ENCODE assay signal across 9 cellular contexts in the genomic region with DNA sequence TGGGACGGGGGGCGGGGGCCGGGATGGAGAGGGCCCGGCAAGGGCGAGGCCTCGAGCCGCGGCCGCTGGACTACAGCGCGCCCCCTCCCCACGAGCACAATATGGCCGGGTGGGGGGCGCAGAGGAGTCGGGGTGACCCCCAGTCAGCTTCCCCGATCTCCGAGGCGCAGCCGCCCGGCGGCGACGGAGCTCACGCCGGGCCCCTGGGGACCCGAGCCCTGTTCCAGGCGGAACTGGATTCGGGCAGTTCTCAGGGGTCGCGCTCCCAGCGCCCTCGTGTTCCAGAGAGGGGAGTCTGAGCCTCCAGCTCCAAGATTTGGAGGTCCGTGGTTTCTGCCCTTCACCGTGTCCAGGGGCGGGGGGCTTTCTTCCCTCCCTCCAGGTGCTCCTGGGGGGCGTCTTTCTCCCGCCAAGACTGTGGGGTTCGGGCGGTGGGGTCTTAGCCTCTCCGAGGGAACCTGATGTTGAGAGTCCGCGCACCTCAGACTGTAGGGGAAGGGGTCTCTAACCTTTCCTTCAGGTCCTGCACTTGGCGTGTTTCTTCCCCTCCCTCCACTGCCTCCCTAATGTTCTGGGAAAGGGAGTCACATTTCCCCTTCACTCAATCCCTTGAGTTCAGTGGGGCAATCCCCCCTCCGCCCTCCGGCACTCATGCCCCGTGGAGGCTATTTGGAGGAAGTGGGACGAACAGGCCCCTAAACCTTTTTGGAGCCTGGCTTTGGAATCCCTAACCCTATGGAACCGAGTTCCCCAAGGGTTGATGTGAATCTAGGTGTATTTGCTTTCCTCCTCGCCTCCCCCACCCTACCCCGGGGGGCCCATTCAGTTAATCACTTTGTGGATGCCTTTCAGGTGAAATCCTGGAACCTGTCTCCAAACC. TPM values are rescaled to one million over a fixed set of nuclear protein-coding genes. Genes with fewer than 3 reads are reported as not detected.
DNase-seq lines count a peak whose midpoint lies in the region; ATAC-seq and TF ChIP-seq lines count a peak whose summit lies in the region.
"Had no signal": no experiment of that assay in that cellular context is flagged by ENCODE, and none has a peak within 500 bp of the region (broad histone marks: within the 10 kb centered on the region; RNA-seq: fewer than 3 reads in every experiment).

No MANE protein-coding gene starts in this region.

- peaks cover 51% of the 10 kb centered on the region for H3K4me1 Mint-ChIP-seq in activated T-helper 1 cell treated with anti-CD3 and anti-CD28 coated beads, Interleukin-12 subunit alpha, Interleukin-12 subunit beta, Interleukin-2, Interleukin-4 antibody, amounts not matched to agents 30 ng/mL and 10 ng/mL and 1 ng/mL, durations not matched to agents 14 hours and 24 hours and 36 hours (ENCODE audit: low read depth)

- peak; percentile 20 to 62 (median 38) for ATAC-seq in heart right ventricle
- ATAC-seq in HG03280 (IDR thresholded peaks at IDR 0.05; ENCODE audit: unreplicated experiment), result no peak
- ATAC-seq in HG03469 (IDR thresholded peaks at IDR 0.05; ENCODE audit: unreplicated experiment), result no peak

- no peaks in the 10 kb centered on the region for H3K9me3 Mint-ChIP-seq in activated T-helper 1 cell treated with anti-CD3 and anti-CD28 coated beads, Interleukin-12 subunit alpha, Interleukin-12 subunit beta, Interleukin-2, Interleukin-4 antibody, amounts not matched to agents 30 ng/mL and 10 ng/mL and 1 ng/mL, durations not matched to agents 14 hours and 24 hours and 36 hours

- TF ChIP-seq CTCF in heart right ventricle (IDR thresholded peaks at IDR 0.05) (no peak), prostate gland (IDR thresholded peaks at IDR 0.05) (no peak)

- H3K36me3 ChIP-seq in heart right ventricle (no peaks in the 10 kb centered on the region), prostate gland (no peaks in the 10 kb centered on the region)

- H3K4me3 ChIP-seq in heart right ventricle (peak overlapping the region; percentile 84 to 100 (median 98)), prostate gland (peak overlapping the region; percentile 94 to 99)

- H3K36me3 Mint-ChIP-seq in activated T-helper 1 cell treated with anti-CD3 and anti-CD28 coated beads, Interleukin-12 subunit alpha, Interleukin-12 subunit beta, Interleukin-2, Interleukin-4 antibody, amounts not matched to agents 30 ng/mL and 10 ng/mL and 1 ng/mL, durations not matched to agents 14 hours and 24 hours and 36 hours (ENCODE audit: low read depth), result peaks cover 6% of the 10 kb centered on the region

- peak overlapping the region; percentile 64 for H3K4me3 Mint-ChIP-seq in activated T-helper 1 cell treated with anti-CD3 and anti-CD28 coated beads, Interleukin-12 subunit alpha, Interleukin-12 subunit beta, Interleukin-2, Interleukin-4 antibody, amounts not matched to agents 30 ng/mL and 10 ng/mL and 1 ng/mL, durations not matched to agents 14 hours and 24 hours and 36 hours

- H3K27me3 Mint-ChIP-seq in activated T-helper 1 cell treated with anti-CD3 and anti-CD28 coated beads, Interleukin-12 subunit alpha, Interleukin-12 subunit beta, Interleukin-2, Interleukin-4 antibody, amounts not matched to agents 30 ng/mL and 10 ng/mL and 1 ng/mL, durations not matched to agents 14 hours and 24 hours and 36 hours (ENCODE audit: insufficient read depth), result peaks cover 40% of the 10 kb centered on the region

- peak overlapping the region; percentile 40 for H3K27ac Mint-ChIP-seq in activated T-helper 1 cell treated with anti-CD3 and anti-CD28 coated beads, Interleukin-12 subunit alpha, Interleukin-12 subunit beta, Interleukin-2, Interleukin-4 antibody, amounts not matched to agents 30 ng/mL and 10 ng/mL and 1 ng/mL, durations not matched to agents 14 hours and 24 hours and 36 hours

- H3K27ac ChIP-seq in heart right ventricle (peak overlapping the region; percentile 79 to 99 (median 92)), prostate gland (peak overlapping the region; percentile 93 to 95)

- H3K4me1 ChIP-seq in heart right ventricle (peaks cover 9 to 47% (median 36%) of the 10 kb centered on the region in 9 donors), prostate gland (replicated peaks) (peaks cover 20% of the 10 kb centered on the region)

- TF ChIP-seq POLR2A in prostate gland (IDR thresholded peaks at IDR 0.05), result no peak

- H3K27me3 ChIP-seq in heart right ventricle (no peaks in the 10 kb centered on the region), prostate gland (replicated peaks; ENCODE audit: insufficient read depth) (no peaks in the 10 kb centered on the region)

- intact Hi-C loops in activated T-helper 1 cell treated with anti-CD3 and anti-CD28 coated beads, Interleukin-12 subunit alpha, Interleukin-12 subunit beta, Interleukin-2, Interleukin-4 antibody, amounts not matched to agents 30 ng/mL and 10 ng/mL and 1 ng/mL, durations not matched to agents 14 hours and 24 hours and 36 hours (cut with micrococcal nuclease), result loop anchor here (1.0 to 5.0 kb wide), 7 partner anchors 19 to 585 kb away; partner anchors contain the start of genes NR4A1 and TAMALIN
- intact Hi-C loops in heart right ventricle (cut with DNase I), result no loop called here
- intact Hi-C loops in prostate gland (cut with DNase I), result no loop called here

- WGBS in heart right ventricle, 2 donors, result 1% methylated on average over 46 to 50 of the region's 50 CpGs
- WGBS in prostate gland, result under 1% methylated on average over 36 of the region's 50 CpGs

- H3K9me3 ChIP-seq in heart right ventricle (peaks cover 0 to 4% (median 0%) of the 10 kb centered on the region in 11 donors), prostate gland (no peaks in the 10 kb centered on the region)

- DNase-seq in Daoy (ENCODE audit: low read depth) (peak; percentile 17), HT-29 (ENCODE audit: low spot score) (peak; percentile 26), heart right ventricle (peak; percentile 36 to 59), prostate gland (ENCODE audit: low spot score) (no peak), SKM-1 (lab: John Stamatoyannopoulos, UW; ENCODE audit: unreplicated experiment) (no peak)
- DNase-seq in activated T-helper 1 cell treated with anti-CD3 and anti-CD28 coated beads, Interleukin-12 subunit alpha, Interleukin-12 subunit beta, Interleukin-2, Interleukin-4 antibody, amounts not matched to agents 30 ng/mL and 10 ng/mL and 1 ng/mL, durations not matched to agents 14 hours and 24 hours and 36 hours (ENCODE audit: low spot score), result no peak

RNA-seq across cellular contexts. Expression of gene ACVR1B, which starts 0.6 kb away (rescaled TPM):
- total RNA-seq in Daoy (2014; rRNA removed; shearing (Covaris generic)), result 6.3 and 11.5 TPM in 2 replicates
- 10.6 and 14.2 TPM in 2 replicates for total RNA-seq in HT-29 (2014; rRNA removed; shearing (Covaris generic))
- 11.4 and 12.0 TPM in 2 replicates for total RNA-seq in activated T-helper 1 cell treated with anti-CD3 and anti-CD28 coated beads, Interleukin-12 subunit alpha, Interleukin-12 subunit beta, Interleukin-2, Interleukin-4 antibody, amounts not matched to agents 30 ng/mL and 10 ng/mL and 1 ng/mL, durations not matched to agents 14 hours and 24 hours and 36 hours
- 10 to 100 TPM in 5 of 10 donors, 1 to 10 TPM in 5; 8.4 to 15.5 (median 10.4) TPM for total RNA-seq in heart right ventricle
- polyA plus RNA-seq in heart right ventricle, result 1 to 10 TPM; 5.8 to 8.0 TPM
- 10 to 100 TPM; 39.6 to 43.3 TPM for total RNA-seq in prostate gland

RNA-seq across cellular contexts. Expression of gene ACVRL1, which starts 44.8 kb away (rescaled TPM):
- total RNA-seq in Daoy (2014; rRNA removed; shearing (Covaris generic)), result 1.7 and 2.9 TPM in 2 replicates
- total RNA-seq in HT-29 (2014; rRNA removed; shearing (Covaris generic)), result not detected in 2 replicates
- total RNA-seq in activated T-helper 1 cell treated with anti-CD3 and anti-CD28 coated beads, Interleukin-12 subunit alpha, Interleukin-12 subunit beta, Interleukin-2, Interleukin-4 antibody, amounts not matched to agents 30 ng/mL and 10 ng/mL and 1 ng/mL, durations not matched to agents 14 hours and 24 hours and 36 hours, result not detected in 2 replicates
- total RNA-seq in heart right ventricle (10 to 100 TPM; 16.6 to 68.0 (median 26.3) TPM), prostate gland (10 to 100 TPM; 31.1 to 34.8 TPM)
- polyA plus RNA-seq in heart right ventricle, result 10 to 100 TPM; 33.8 to 38.1 TPM
- total RNA-seq: T-helper 2 cell treated with Interferon-gamma antibody and Interleukin-4, amounts not matched to agents 100 ng/mL and 5 ng/mL, for 36 hours had no signal

RNA-seq across cellular contexts. Expression of gene TAMALIN, which starts 54.7 kb away (rescaled TPM):
- 1.1 and 2.1 TPM in 2 replicates for total RNA-seq in Daoy (2014; rRNA removed; shearing (Covaris generic))
- total RNA-seq in HT-29 (2014; rRNA removed; shearing (Covaris generic)), result 0.05 TPM in 1 of 2 replicates, not detected in the other
- total RNA-seq in activated T-helper 1 cell treated with anti-CD3 and anti-CD28 coated beads, Interleukin-12 subunit alpha, Interleukin-12 subunit beta, Interleukin-2, Interleukin-4 antibody, amounts not matched to agents 30 ng/mL and 10 ng/mL and 1 ng/mL, durations not matched to agents 14 hours and 24 hours and 36 hours, result 8.9 and 12.8 TPM in 2 replicates
- total RNA-seq in heart right ventricle (10 to 100 TPM; 16.6 to 47.0 (median 23.9) TPM), prostate gland (10 to 100 TPM; 16.5 to 38.6 TPM)
- 10 to 100 TPM; 27.2 to 58.8 TPM for polyA plus RNA-seq in heart right ventricle

Comparison
In these comparisons a context has a peak if more than half of its experiments do, and no peak if none do; other contexts are left out.
1. DNase-seq: peak in Daoy (single experiment), HT-29 (single experiment) and heart right ventricle (2 of 2); none in activated T-helper 1 cell treated with anti-CD3 and anti-CD28 coated beads, Interleukin-12 subunit alpha, Interleukin-12 subunit beta, Interleukin-2, Interleukin-4 antibody, amounts not matched to agents 30 ng/mL and 10 ng/mL and 1 ng/mL, durations not matched to agents 14 hours and 24 hours and 36 hours (single experiment), prostate gland (single experiment) and SKM-1 (single experiment).
2. ATAC-seq: peak in heart right ventricle (8 of 8); none in HG03280 (single experiment) and HG03469 (single experiment).